ENCODE assay signal across 1 cellular context in genomic region chr14:74945852-74946658, GRCh38.
TF ChIP-seq lines count a peak whose summit lies in the region.

No MANE protein-coding gene starts in this region.

TF ChIP-seq in HCT116, 20 proteins besides CTCF, POLR2A, EP300 and RAD21 (continued from another document):
- TF ChIP-seq REST (IDR thresholded peaks at IDR 0.05; ENCODE audit: low read depth) (no peak), YY1 (IDR thresholded peaks at IDR 0.05; ENCODE audit: extremely low read depth, insufficient replicate concordance, low read depth, low read length) (no peak)
